ENCODE assay signal across 11 cellular contexts in genomic region chr5:149002053-149002452, GRCh38.
A peak's percentile ranks its signal among the peaks of the same experiment; 100 is the strongest.
DNase-seq lines count a peak whose midpoint lies in the region; ATAC-seq and TF ChIP-seq lines count a peak whose summit lies in the region.
"Had no signal": no experiment of that assay in that cellular context is flagged by ENCODE, and none has a peak within 500 bp of the region (broad histone marks: within the 10 kb centered on the region; RNA-seq: fewer than 3 reads in every experiment).

No MANE protein-coding gene starts in this region.

- H3F3A ChIP-seq in PC-9 (ENCODE audit: insufficient read depth, low read depth), result peaks cover 41% of the 10 kb centered on the region

- peaks cover 24% of the 10 kb centered on the region for H3K36me3 Mint-ChIP-seq in Calu3 (ENCODE audit: insufficient read depth, unreplicated experiment)

- no peak for TF ChIP-seq CTCF in Calu3 (IDR thresholded peaks at IDR 0.05; ENCODE audit: unreplicated experiment)
- TF ChIP-seq CTCF in PC-9 (conservative IDR thresholded peaks at IDR 0.05), result no peak
- TF ChIP-seq CTCF in fibroblast of lung (conservative IDR thresholded peaks at IDR 0.05 in 1 of 2, IDR thresholded peaks at IDR 0.05 in 1 of 2; ENCODE audit: low read depth in 1 of 2, low read length in 2 of 2), result no peak

- H3K4me1 ChIP-seq in PC-9 (replicated peaks; ENCODE audit: insufficient read depth) (peaks cover 84% of the 10 kb centered on the region), fibroblast of lung (ENCODE audit: control insufficient read depth, extremely low read depth, insufficient read depth, low read length) (peaks cover 32% of the 10 kb centered on the region)

- no peaks in the 10 kb centered on the region for H4K20me1 ChIP-seq in PC-9 (ENCODE audit: insufficient read depth)
- H4K20me1 ChIP-seq in fibroblast of lung (ENCODE audit: control insufficient read depth, extremely low read depth, insufficient read depth, low read length), result no peaks in the 10 kb centered on the region

- H3K79me2 ChIP-seq in PC-9 (ENCODE audit: low read depth), result no peaks in the 10 kb centered on the region
- H3K79me2 ChIP-seq in fibroblast of lung (ENCODE audit: control insufficient read depth, insufficient read depth, low read length), result no peaks in the 10 kb centered on the region

- H3K27ac ChIP-seq in PC-9, result peak overlapping the region; percentile 95
- H3K27ac ChIP-seq in fibroblast of lung (ENCODE audit: insufficient read depth, low read length), result peak overlapping the region; percentile 75

- CTCF ChIA-PET in Calu3 (lab: Charles Lee) (interaction anchor here (0.6 to 3.8 kb wide), 17 partner anchors 19 to 271 kb away, joined by 3 to 22 read pairs (median 4); partner anchors contain the start of gene ADRB2), PC-9 (lab: Charles Lee) (interaction anchor here (0.6 to 3.1 kb wide), 9 partner anchors 24 to 603 kb away, joined by 3 to 18 read pairs (median 4); no protein-coding TSS in a partner anchor)

- intact Hi-C loops in Calu3 (cut with micrococcal nuclease; ENCODE audit: unreplicated experiment) (loop anchor here (2.0 kb wide), 2 partner anchors 33 to 113 kb away; no protein-coding TSS in a partner anchor), PC-9 (cut with micrococcal nuclease; ENCODE audit: unreplicated experiment) (loop anchor here (1.0 to 2.0 kb wide), 13 partner anchors 9 to 269 kb away; partner anchors contain the start of genes ADRB2 and SH3TC2), head of caudate nucleus (cut with DNase I) (no loop called here)

- H3K4me3 ChIP-seq in PC-9 (peak overlapping the region; percentile 32; the same call in 1 of the 2 replicates), fibroblast of lung (replicated peaks in 1 of 4; ENCODE audit: control extremely low read depth in 1 of 4, insufficient read depth in 1 of 4, low read depth in 3 of 4, low read length in 4 of 4) (no peak overlapping the region)

- POLR2A ChIA-PET in PC-9 (lab: Charles Lee; ENCODE audit: unreplicated experiment), result interaction anchor here (0.5 to 1.5 kb wide), 6 partner anchors 22 to 214 kb away, joined by 3 to 16 read pairs (median 5); no protein-coding TSS in a partner anchor

- no peaks in the 10 kb centered on the region for H3K9me2 ChIP-seq in PC-9 (ENCODE audit: insufficient read depth)

- peak; percentile 82 for DNase-seq in Calu3
- peak; percentile 92 to 99 for DNase-seq in PC-9
- DNase-seq in fibroblast of lung (ENCODE audit: low read depth in 2 of 2), result peak; percentile 98 to 100
- peak; percentile 97 for DNase-seq in non-pigmented ciliary epithelial cell (ENCODE audit: low read depth)
- DNase-seq in head of caudate nucleus, result no peak
- no peak for DNase-seq in DMS 273 (lab: John Stamatoyannopoulos, UW; ENCODE audit: unreplicated experiment)
- DNase-seq: activated naive CD4-positive, alpha-beta T cell treated with Interleukin-2 at 50 U/mL for 16 hours; GDM1; kidney had no signal

- peaks cover 8% of the 10 kb centered on the region; the same call in 1 of the 2 replicates for H3K36me3 ChIP-seq in PC-9 (ENCODE audit: low read depth)
- no peaks in the 10 kb centered on the region for H3K36me3 ChIP-seq in fibroblast of lung (ENCODE audit: control insufficient read depth, insufficient read depth, low read length)

- no peak overlapping the region for H3K9ac ChIP-seq in fibroblast of lung (ENCODE audit: insufficient read depth, low read length)

- no peaks in the 10 kb centered on the region for H3K27me3 Mint-ChIP-seq in Calu3 (ENCODE audit: unreplicated experiment)

- no peaks in the 10 kb centered on the region for H3K9me3 ChIP-seq in PC-9 (ENCODE audit: insufficient read depth, low read depth)
- no peaks in the 10 kb centered on the region for H3K9me3 ChIP-seq in fibroblast of lung (ENCODE audit: control insufficient read depth, insufficient read depth, low read depth, low read length)

- H2AFZ ChIP-seq in PC-9 (no peak overlapping the region), fibroblast of lung (ENCODE audit: low read length) (no peak overlapping the region)

- H3K27ac Mint-ChIP-seq in Calu3 (ENCODE audit: unreplicated experiment), result peak overlapping the region; percentile 78

- ATAC-seq in HG02623 (IDR thresholded peaks at IDR 0.05; ENCODE audit: unreplicated experiment), result no peak
- no peak for ATAC-seq in HG02571 (IDR thresholded peaks at IDR 0.05; ENCODE audit: unreplicated experiment)

- H3K4me1 Mint-ChIP-seq in Calu3 (ENCODE audit: low read depth, unreplicated experiment), result peaks cover 95% of the 10 kb centered on the region

- H3K27me3 ChIP-seq in PC-9 (ENCODE audit: insufficient read depth, low read depth) (no peaks in the 10 kb centered on the region), fibroblast of lung (ENCODE audit: control insufficient read depth, insufficient read depth, low read length) (no peaks in the 10 kb centered on the region)

- BruUV-seq in Calu3 (replicated peaks; lab: Mats Ljungman, UMichigan) (no TSS peak), PC-9 (replicated peaks; lab: Mats Ljungman, UMichigan) (no TSS peak)

- H3K4me3 Mint-ChIP-seq in Calu3 (ENCODE audit: low read depth, unreplicated experiment), result no peak overlapping the region

- H3K9me3 Mint-ChIP-seq in Calu3 (ENCODE audit: low read depth, unreplicated experiment), result no peaks in the 10 kb centered on the region

- H3K4me2 ChIP-seq in PC-9, result peak overlapping the region; percentile 78
- H3K4me2 ChIP-seq in fibroblast of lung (ENCODE audit: extremely low read depth, insufficient read depth, low read length), result peak overlapping the region; percentile 73

Comparison
In these comparisons a context has a peak if more than half of its experiments do, and no peak if none do; other contexts are left out.
1. DNase-seq: peak in Calu3 (single experiment), PC-9 (2 of 2), fibroblast of lung (2 of 2) and non-pigmented ciliary epithelial cell (single experiment); none in head of caudate nucleus (0 of 42) and DMS 273 (single experiment).